In the genomic region with DNA sequence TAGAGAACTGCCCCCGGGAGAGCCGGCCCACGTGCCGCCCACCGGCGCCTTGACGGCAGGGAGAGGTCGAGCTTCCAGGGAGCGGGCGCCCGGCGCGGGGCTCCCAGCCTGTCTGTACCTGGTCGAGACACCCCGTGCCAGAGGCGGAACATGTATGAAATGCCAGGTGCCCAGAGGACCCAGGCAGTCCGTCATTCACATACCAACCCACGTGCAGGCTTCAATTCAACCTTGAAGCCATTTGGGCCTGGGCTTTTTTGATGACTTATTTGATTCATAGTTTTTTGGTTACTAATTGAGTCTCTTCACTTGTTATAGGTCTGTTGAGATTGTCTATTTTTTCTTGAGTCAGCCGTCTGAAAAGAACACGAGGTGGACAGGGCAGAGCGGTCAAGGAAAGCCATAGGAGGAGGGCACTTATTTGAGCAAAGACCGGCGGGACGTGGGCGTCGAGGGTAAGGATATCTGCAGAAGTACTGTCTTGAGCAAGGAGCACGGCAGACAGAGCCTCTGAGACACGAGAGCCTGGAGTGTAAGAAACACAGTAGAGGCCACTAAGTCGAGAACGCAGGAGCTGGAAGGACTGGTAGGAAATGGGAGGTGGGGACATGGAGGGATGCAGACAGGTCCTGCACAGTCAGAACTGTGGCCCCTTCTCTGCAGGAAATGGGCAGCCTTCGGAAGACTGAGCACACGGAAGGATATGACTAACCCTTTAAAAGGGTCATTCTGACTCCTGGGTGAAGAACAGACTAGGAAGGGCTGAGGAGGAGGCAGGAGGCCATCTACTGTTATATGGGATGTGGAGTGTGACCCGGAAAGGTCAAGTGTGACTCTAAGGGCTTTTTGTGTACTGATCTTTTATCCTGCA, we compare ENCODE assay signal across 8 cellular contexts. TPM values are rescaled to one million over a fixed set of nuclear protein-coding genes. Genes with fewer than 3 reads are reported as not detected.
DNase-seq lines count a peak whose midpoint lies in the region; ATAC-seq, FAIRE-seq and TF ChIP-seq lines count a peak whose summit lies in the region.

No MANE protein-coding gene starts in this region.

- FAIRE-seq in D721Med (lab: Jason Lieb, UNC) = no peak

- H3K9ac ChIP-seq in HUES6 (ENCODE audit: low read length) = peak overlapping the region; percentile 17

- H3K4me3 ChIP-seq in HUES6 (ENCODE audit: low read depth, low read length) (peak overlapping the region; percentile 71), lung (peak overlapping the region; percentile 86), aorta (ENCODE audit: low read length in 2 of 2) (peak overlapping the region; percentile 48 to 98)

- TF ChIP-seq CTCF in brain (conservative IDR thresholded peaks at IDR 0.05) (no peak), lung (IDR thresholded peaks at IDR 0.05; ENCODE audit: control extremely low read depth, extremely low read depth) (no peak), D721Med (IDR thresholded peaks at IDR 0.05; ENCODE audit: insufficient read depth, missing control alignments) (no peak)

- H3K9me3 ChIP-seq in HUES6 (ENCODE audit: control insufficient read depth, insufficient read depth, low read depth, low read length) (peaks cover 19% of the 10 kb centered on the region), lung (ENCODE audit: control insufficient read depth in 2 of 2, insufficient read depth in 1 of 2, low read length in 1 of 2) (peaks cover 0 to 3% of the 10 kb centered on the region in 2 donors), aorta (ENCODE audit: control insufficient read depth, low read length) (no peaks in the 10 kb centered on the region)

- 51 to 52% methylated on average over 33 of the region's 33 CpGs for WGBS in lung, 2 donors
- 55 to 58% methylated on average over 33 of the region's 33 CpGs for WGBS in aorta, 2 donors

- peak; percentile 48 for DNase-seq in EL
- DNase-seq in lung (ENCODE audit: low spot score) = no peak
- peak in 1 of 2 donors; percentile 39 for DNase-seq in aorta
- DNase-seq in COLO829 (ENCODE audit: low spot score) = no peak
- no peak for DNase-seq in SIG-M5 (lab: John Stamatoyannopoulos, UW)
- DNase-seq in D721Med (ENCODE audit: insufficient read length, low spot score) = no peak

- H3K36me3 ChIP-seq in HUES6 (ENCODE audit: control insufficient read depth, insufficient read depth, low read length) (peaks cover 34% of the 10 kb centered on the region), lung (ENCODE audit: control insufficient read depth in 2 of 2, insufficient read depth in 2 of 2, low read length in 2 of 2) (peaks cover 5 to 6% of the 10 kb centered on the region in 2 donors), aorta (ENCODE audit: control insufficient read depth in 1 of 2, insufficient read depth in 2 of 2, low read length in 1 of 2) (peaks cover under 1 to 1% of the 10 kb centered on the region in 2 donors)

- peak overlapping the region; percentile 32 to 81 (median 70) for H3K27ac Mint-ChIP-seq in brain

- H3K27me3 Mint-ChIP-seq in brain = no peaks in the 10 kb centered on the region

- H3K9me3 Mint-ChIP-seq in brain = peaks cover 23 to 52% (median 42%) of the 10 kb centered on the region in 5 experiments

- peaks cover 11% of the 10 kb centered on the region for H3K4me1 ChIP-seq in HUES6 (ENCODE audit: control insufficient read depth, insufficient read depth, low read length)
- peaks cover 10 to 12% of the 10 kb centered on the region in 2 donors for H3K4me1 ChIP-seq in lung (ENCODE audit: control insufficient read depth in 2 of 2, insufficient read depth in 2 of 2, low read length in 2 of 2)
- no peaks in the 10 kb centered on the region for H3K4me1 ChIP-seq in aorta (ENCODE audit: control insufficient read depth in 1 of 2, insufficient read depth in 2 of 2, low read length in 2 of 2)

- H3K27ac ChIP-seq in HUES6 (ENCODE audit: low read depth, low read length) = no peak overlapping the region
- H3K27ac ChIP-seq in lung (ENCODE audit: low read depth in 1 of 2, low read length in 1 of 2) = peak overlapping the region; percentile 86 to 90
- no peak overlapping the region for H3K27ac ChIP-seq in aorta (ENCODE audit: low read depth in 1 of 2, low read length in 2 of 2)

- intact Hi-C loops in aorta (cut with DNase I) = loop anchor here in 1 of 2 donors (5.0 to 10.0 kb wide), 3 partner anchors 46 to 336 kb away; partner anchors contain the start of gene QSOX2

- H3K36me3 Mint-ChIP-seq in brain = peaks cover 76% of the 10 kb centered on the region

- H3K4me1 Mint-ChIP-seq in brain = peaks cover 60% of the 10 kb centered on the region

- H3K27me3 ChIP-seq in HUES6 (ENCODE audit: control insufficient read depth, insufficient read depth, low read length) (no peaks in the 10 kb centered on the region), lung (ENCODE audit: control insufficient read depth, insufficient read depth) (no peaks in the 10 kb centered on the region), aorta (ENCODE audit: control insufficient read depth in 1 of 2, insufficient read depth in 2 of 2, low read length in 1 of 2) (no peaks in the 10 kb centered on the region)

- ATAC-seq in lung (ENCODE audit: insufficient read depth, low FRiP score) = no peak
- ATAC-seq in aorta (ENCODE audit: low FRiP score) = no peak

- peak overlapping the region; percentile 81 to 88 (median 87) for H3K4me3 Mint-ChIP-seq in brain

RNA-seq across cellular contexts. Expression of gene CAMSAP1, which starts 1.2 kb away (rescaled TPM):
- polyA plus RNA-seq in brain (ENCODE audit: insufficient read depth, low read depth, low replicate concordance) = 44.7 TPM
- 10 to 100 TPM; 21.1 to 29.8 TPM for total RNA-seq in lung
- 1 to 10 TPM; 5.0 to 9.1 TPM for polyA plus RNA-seq in lung
- 10 to 100 TPM; 26.4 to 28.0 TPM for total RNA-seq in aorta
- polyA plus RNA-seq in aorta = 1 to 10 TPM; 2.5 to 5.2 TPM

RNA-seq across cellular contexts. Expression of gene UBAC1, which starts 52.6 kb away (rescaled TPM):
- polyA plus RNA-seq in brain (ENCODE audit: insufficient read depth, low read depth, low replicate concordance) = 80.4 TPM
- 10 to 100 TPM; 39.2 to 49.5 TPM for total RNA-seq in lung
- polyA plus RNA-seq in lung = 10 to 100 TPM; 37.8 to 40.1 TPM
- total RNA-seq in aorta = 10 to 100 TPM; 24.1 to 38.0 TPM
- 10 to 100 TPM; 36.9 to 49.9 TPM for polyA plus RNA-seq in aorta

Comparison
In these comparisons a context has a peak if more than half of its experiments do, and no peak if none do; other contexts are left out.
1. H3K27ac ChIP-seq: peak in lung (2 of 2); none in HUES6 (single experiment) and aorta (0 of 2).
2. Peak in every context shown above with its lines, with median percentiles within 50 percentile points of each other: H3K4me3 ChIP-seq.